1 cellular context compared by ENCODE assay signal in genomic region chr20:4082406-4083102, GRCh38.
TF ChIP-seq lines count a peak whose summit lies in the region.

No MANE protein-coding gene starts in this region.

TF ChIP-seq in HepG2, 621 proteins besides CTCF, POLR2A, EP300 and RAD21 (continued from another document and continues in another):
- no peak; the same call in 1 of the 2 replicates for TF ChIP-seq AHDC1 (CRISPR knock-in tag; IDR thresholded peaks at IDR 0.05; ENCODE audit: borderline replicate concordance)
- TF ChIP-seq MLLT10 (CRISPR knock-in tag; IDR thresholded peaks at IDR 0.05): no peak
- TF ChIP-seq REL (CRISPR knock-in tag; conservative IDR thresholded peaks at IDR 0.05): no peak
- TF ChIP-seq LCORL (IDR thresholded peaks at IDR 0.05): no peak
- TF ChIP-seq LCORL (CRISPR knock-in tag; IDR thresholded peaks at IDR 0.05): 0 out of 2 replicates have a peak, but pooled peaks have one; percentile 50
- no peak for TF ChIP-seq ZNF615 (CRISPR knock-in tag; IDR thresholded peaks at IDR 0.05; ENCODE audit: borderline replicate concordance)
- no peak for TF ChIP-seq ZNF703 (CRISPR knock-in tag; IDR thresholded peaks at IDR 0.05; ENCODE audit: borderline replicate concordance)
- TF ChIP-seq ZNF337 (CRISPR knock-in tag; IDR thresholded peaks at IDR 0.05; ENCODE audit: borderline replicate concordance, low read depth): no peak
- no peak for TF ChIP-seq KIAA2018 (CRISPR knock-in tag; IDR thresholded peaks at IDR 0.05; ENCODE audit: borderline replicate concordance)
- no peak for TF ChIP-seq ZNF274 (CRISPR knock-in tag; IDR thresholded peaks at IDR 0.05)
- TF ChIP-seq RFX1 (IDR thresholded peaks at IDR 0.05): no peak
- no peak for TF ChIP-seq THAP7 (CRISPR knock-in tag; IDR thresholded peaks at IDR 0.05)
- TF ChIP-seq TEAD3 (CRISPR knock-in tag; optimal IDR thresholded peaks at IDR 0.05; ENCODE audit: borderline replicate concordance): peak; percentile 54
- TF ChIP-seq NPAS2 (CRISPR knock-in tag; IDR thresholded peaks at IDR 0.05; ENCODE audit: borderline replicate concordance): no peak
- peak; percentile 99 for TF ChIP-seq ZNF205 (CRISPR knock-in tag; IDR thresholded peaks at IDR 0.05)
- TF ChIP-seq PRDM10 (CRISPR knock-in tag; IDR thresholded peaks at IDR 0.05; ENCODE audit: low read depth): peak; percentile 17; the same call in 1 of the 2 replicates
- TF ChIP-seq ZZZ3 (CRISPR knock-in tag; IDR thresholded peaks at IDR 0.05; ENCODE audit: borderline replicate concordance): no peak
- TF ChIP-seq ATF1 (CRISPR knock-in tag; IDR thresholded peaks at IDR 0.05): no peak
- TF ChIP-seq ZFP62 (CRISPR knock-in tag; IDR thresholded peaks at IDR 0.05): no peak
- no peak for TF ChIP-seq ZNF781 (CRISPR knock-in tag; IDR thresholded peaks at IDR 0.05; ENCODE audit: borderline replicate concordance, not compliant biosample characterization)
- TF ChIP-seq NR2F1 (CRISPR knock-in tag; IDR thresholded peaks at IDR 0.05): no peak; a peak in 1 of 4 replicates
- no peak for TF ChIP-seq RNF219 (CRISPR knock-in tag; IDR thresholded peaks at IDR 0.05)
- TF ChIP-seq ZNF460 (CRISPR knock-in tag; IDR thresholded peaks at IDR 0.05; ENCODE audit: borderline replicate concordance): no peak
- TF ChIP-seq ZNF619 (CRISPR knock-in tag; IDR thresholded peaks at IDR 0.05): no peak
- TF ChIP-seq SMAD9 (CRISPR knock-in tag; IDR thresholded peaks at IDR 0.05): no peak
- no peak for TF ChIP-seq SUZ12 (IDR thresholded peaks at IDR 0.05; ENCODE audit: low read depth, low read length)
- no peak for TF ChIP-seq GATA4 (IDR thresholded peaks at IDR 0.05; ENCODE audit: borderline replicate concordance, low read depth)
- TF ChIP-seq ZNF740 (CRISPR knock-in tag; IDR thresholded peaks at IDR 0.05): no peak
- no peak for TF ChIP-seq ZFYVE20 (CRISPR knock-in tag; IDR thresholded peaks at IDR 0.05; ENCODE audit: borderline replicate concordance, low read depth)
- TF ChIP-seq NFKB2 (CRISPR knock-in tag; IDR thresholded peaks at IDR 0.05; ENCODE audit: borderline replicate concordance): no peak
- TF ChIP-seq ZNF792 (CRISPR knock-in tag; IDR thresholded peaks at IDR 0.05): peak; percentile 89
- no peak for TF ChIP-seq ZSCAN9 (CRISPR knock-in tag; IDR thresholded peaks at IDR 0.05; ENCODE audit: borderline replicate concordance)
- no peak for TF ChIP-seq SNRNP70 (IDR thresholded peaks at IDR 0.05; ENCODE audit: low read depth, low read length)
- no peak for TF ChIP-seq MAFG (CRISPR knock-in tag; IDR thresholded peaks at IDR 0.05)
- TF ChIP-seq SMAD1 (CRISPR knock-in tag; IDR thresholded peaks at IDR 0.05; ENCODE audit: borderline replicate concordance, low read depth): no peak
- TF ChIP-seq ETV5 (CRISPR knock-in tag; IDR thresholded peaks at IDR 0.05; ENCODE audit: borderline replicate concordance): no peak; the same call in 1 of the 2 replicates
- TF ChIP-seq KMT2B (CRISPR knock-in tag; IDR thresholded peaks at IDR 0.05): no peak
- no peak for TF ChIP-seq REPIN1 (CRISPR knock-in tag; IDR thresholded peaks at IDR 0.05; ENCODE audit: borderline replicate concordance, low read depth)
- peak; percentile 57 for TF ChIP-seq FOXA3 (CRISPR knock-in tag; IDR thresholded peaks at IDR 0.05)
- peak; percentile 34; the same call in 1 of the 2 replicates for TF ChIP-seq HDAC2 (CRISPR knock-in tag; IDR thresholded peaks at IDR 0.05)
- TF ChIP-seq ZNF383 (CRISPR knock-in tag; IDR thresholded peaks at IDR 0.05; ENCODE audit: borderline replicate concordance): no peak
- TF ChIP-seq CCAR2 (optimal IDR thresholded peaks at IDR 0.05; ENCODE audit: low read depth, low read length): no peak
- peak; percentile 63 for TF ChIP-seq THAP11 (CRISPR knock-in tag; IDR thresholded peaks at IDR 0.05)
- TF ChIP-seq TBL1XR1 (IDR thresholded peaks at IDR 0.05; ENCODE audit: borderline replicate concordance, low read length, partially characterized antibody): no peak
